In the genomic region with DNA sequence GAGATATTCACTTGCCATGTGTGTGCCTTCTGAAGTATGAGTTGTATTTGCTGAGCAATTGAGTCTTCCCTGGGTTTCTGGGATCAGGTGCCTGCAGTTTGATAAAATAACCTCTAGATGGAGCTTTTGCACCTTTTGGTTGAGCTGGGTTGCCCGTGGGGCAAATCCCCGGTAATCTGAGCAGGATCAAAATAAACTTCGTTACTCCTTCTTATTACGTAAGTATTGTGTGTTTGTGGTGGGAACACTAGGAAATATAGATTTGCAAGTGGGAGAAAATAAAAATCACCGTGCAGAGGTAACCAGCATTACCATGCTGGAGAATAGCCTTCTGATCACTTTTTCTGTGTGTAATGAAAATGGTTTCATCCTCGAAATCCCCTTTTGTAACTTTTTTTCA, we compare ENCODE assay signal across 8 cellular contexts.
DNase-seq lines count a peak whose midpoint lies in the region; ATAC-seq, FAIRE-seq and TF ChIP-seq lines count a peak whose summit lies in the region.

No MANE protein-coding gene starts in this region.

- H3K9ac ChIP-seq in endodermal cell (ENCODE audit: extremely low read depth, low read length, poor library complexity, severe bottlenecking), result no peak overlapping the region

- H3K9me3 Mint-ChIP-seq in endodermal cell, result peaks cover 2% of the 10 kb centered on the region
- H3K9me3 Mint-ChIP-seq in activated CD4-positive, alpha-beta memory T cell treated with anti-CD3 and anti-CD28 coated beads, Interleukin-2, amount 10 ng/mL, durations not matched to agents 7 days and 5 days, result no peaks in the 10 kb centered on the region

- FAIRE-seq in small intestine (lab: Jason Lieb, UNC), result no peak

- H3K27ac ChIP-seq in endodermal cell (ENCODE audit: low read depth, low read length) (no peak overlapping the region), small intestine (ENCODE audit: low read depth in 1 of 2, low read length in 1 of 2) (no peak overlapping the region)

- no peak for DNase-seq in Right ventricle myocardium superior
- no peak for DNase-seq in Right ventricle myocardium inferior (ENCODE audit: missing footprints)
- DNase-seq in NCI-H69 (lab: John Stamatoyannopoulos, UW), result peak; percentile 39
- DNase-seq in endodermal cell, result peak; percentile 77
- peak; percentile 22 for DNase-seq in small intestine
- no peak for DNase-seq in activated CD4-positive, alpha-beta memory T cell treated with anti-CD3 and anti-CD28 coated beads, Interleukin-2, amount 10 ng/mL, durations not matched to agents 7 days and 5 days
- DNase-seq in MG63, result no peak

- no peak overlapping the region for H3K4me3 Mint-ChIP-seq in endodermal cell
- no peak overlapping the region for H3K4me3 Mint-ChIP-seq in activated CD4-positive, alpha-beta memory T cell treated with anti-CD3 and anti-CD28 coated beads, Interleukin-2, amount 10 ng/mL, durations not matched to agents 7 days and 5 days

- peaks cover 6% of the 10 kb centered on the region for H3K27me3 Mint-ChIP-seq in endodermal cell (ENCODE audit: insufficient read depth)
- H3K27me3 Mint-ChIP-seq in activated CD4-positive, alpha-beta memory T cell treated with anti-CD3 and anti-CD28 coated beads, Interleukin-2, amount 10 ng/mL, durations not matched to agents 7 days and 5 days, result peaks cover 16% of the 10 kb centered on the region

- ATAC-seq in Right ventricle myocardium superior (ENCODE audit: poor library complexity) (peak; percentile 50), Right ventricle myocardium inferior (no peak), HG03039 (IDR thresholded peaks at IDR 0.05; ENCODE audit: unreplicated experiment) (no peak)

- no peaks in the 10 kb centered on the region for H3K36me3 Mint-ChIP-seq in endodermal cell (ENCODE audit: low read depth)
- H3K36me3 Mint-ChIP-seq in activated CD4-positive, alpha-beta memory T cell treated with anti-CD3 and anti-CD28 coated beads, Interleukin-2, amount 10 ng/mL, durations not matched to agents 7 days and 5 days (ENCODE audit: low read depth), result no peaks in the 10 kb centered on the region

- H3K9me3 ChIP-seq in endodermal cell (ENCODE audit: control insufficient read depth, low read length) (no peaks in the 10 kb centered on the region), small intestine (ENCODE audit: control insufficient read depth, low read depth) (no peaks in the 10 kb centered on the region), MG63 (peaks cover 2% of the 10 kb centered on the region; the same call in 1 of the 2 replicates)

- no peaks in the 10 kb centered on the region for H3K27me3 ChIP-seq in endodermal cell (ENCODE audit: control insufficient read depth, insufficient read depth, low read length, poor library complexity, severe bottlenecking)
- H3K27me3 ChIP-seq in small intestine (ENCODE audit: control insufficient read depth in 2 of 2, insufficient read depth in 2 of 2, low read length in 2 of 2), result peaks cover 0 to 2% of the 10 kb centered on the region in 2 donors
- H3K27me3 ChIP-seq in MG63, result no peaks in the 10 kb centered on the region

- H3K36me3 ChIP-seq in endodermal cell (ENCODE audit: control insufficient read depth, insufficient read depth, low read length), result no peaks in the 10 kb centered on the region
- no peaks in the 10 kb centered on the region for H3K36me3 ChIP-seq in small intestine (ENCODE audit: control insufficient read depth in 2 of 2, insufficient read depth in 2 of 2, low read length in 2 of 2)
- H3K36me3 ChIP-seq in MG63, result no peaks in the 10 kb centered on the region; the same call in 1 of the 2 replicates

- POLR2A ChIA-PET in activated CD4-positive, alpha-beta memory T cell treated with anti-CD3 and anti-CD28 coated beads, Interleukin-2, amount 10 ng/mL, durations not matched to agents 7 days and 5 days (lab: Charles Lee), result no interaction called here

- H3K4me3 ChIP-seq in endodermal cell (ENCODE audit: low read length), result no peak overlapping the region
- no peak overlapping the region for H3K4me3 ChIP-seq in small intestine (ENCODE audit: low read depth in 1 of 2, low read length in 2 of 2)
- H3K4me3 ChIP-seq in MG63, result no peak overlapping the region

- H3K4me1 ChIP-seq in endodermal cell (ENCODE audit: control insufficient read depth, insufficient read depth, low read length) (peaks cover 4% of the 10 kb centered on the region), small intestine (ENCODE audit: control insufficient read depth in 2 of 2, insufficient read depth in 1 of 2, low read depth in 1 of 2, low read length in 1 of 2) (peaks cover 0 to 3% of the 10 kb centered on the region in 2 donors)

- intact Hi-C loops in Right ventricle myocardium superior (cut with DNase I), result no loop called here
- intact Hi-C loops in Right ventricle myocardium inferior (cut with DNase I), result loop anchor here (10.0 kb wide), 1 partner anchor 202 kb away; no protein-coding TSS in a partner anchor

- peaks cover 30% of the 10 kb centered on the region for H3K4me1 Mint-ChIP-seq in endodermal cell
- H3K4me1 Mint-ChIP-seq in activated CD4-positive, alpha-beta memory T cell treated with anti-CD3 and anti-CD28 coated beads, Interleukin-2, amount 10 ng/mL, durations not matched to agents 7 days and 5 days, result no peaks in the 10 kb centered on the region

- TF ChIP-seq CTCF in endodermal cell (conservative IDR thresholded peaks at IDR 0.05), result peak; percentile 91

- CTCF ChIA-PET in activated CD4-positive, alpha-beta memory T cell treated with anti-CD3 and anti-CD28 coated beads, Interleukin-2, amount 10 ng/mL, durations not matched to agents 7 days and 5 days (lab: Charles Lee), result interaction anchor here (0.7 to 1.7 kb wide), 2 partner anchors 13 to 197 kb away, joined by 3 to 6 read pairs; no protein-coding TSS in a partner anchor

- H3K27ac Mint-ChIP-seq in endodermal cell, result no peak overlapping the region
- H3K27ac Mint-ChIP-seq in activated CD4-positive, alpha-beta memory T cell treated with anti-CD3 and anti-CD28 coated beads, Interleukin-2, amount 10 ng/mL, durations not matched to agents 7 days and 5 days, result no peak overlapping the region

- 65 to 66% methylated on average over 4 to 6 of the region's 6 CpGs for WGBS in endodermal cell (ENCODE audit: insufficient coverage in 1 of 2, insufficient read length in 1 of 2), 2 experiments
- WGBS in small intestine, 3 donors, result 82 to 86% (median 84%) methylated on average over 6 of the region's 6 CpGs

Comparison
In these comparisons a context has a peak if more than half of its experiments do, and no peak if none do; other contexts are left out.
1. DNase-seq: peak in NCI-H69 (single experiment), endodermal cell (single experiment) and small intestine (single experiment); none in Right ventricle myocardium superior (single experiment), Right ventricle myocardium inferior (single experiment), activated CD4-positive, alpha-beta memory T cell treated with anti-CD3 and anti-CD28 coated beads, Interleukin-2, amount 10 ng/mL, durations not matched to agents 7 days and 5 days (single experiment) and MG63 (single experiment).